ENCODE assay signal across 22 cellular contexts in the genomic region with DNA sequence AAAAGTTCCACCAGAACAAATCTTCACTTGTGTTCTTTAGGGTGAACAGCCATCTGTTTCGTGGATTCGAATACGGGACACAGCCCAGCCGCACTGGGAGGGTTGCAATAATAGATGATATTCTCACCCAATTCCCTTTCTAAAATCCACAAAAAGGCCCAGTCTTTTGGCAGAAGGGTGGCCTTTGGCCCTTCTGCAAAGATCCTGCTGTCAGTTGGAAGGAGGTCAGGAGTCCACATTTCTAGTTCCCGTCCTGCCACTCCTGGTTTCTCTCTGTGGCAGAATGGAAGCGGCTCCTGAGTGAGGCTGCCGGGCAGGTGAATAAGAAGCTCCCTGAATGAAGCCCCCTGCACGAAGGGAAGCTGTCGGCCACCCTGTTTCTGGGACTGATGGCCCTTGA. TPM values are rescaled to one million over a fixed set of nuclear protein-coding genes. Genes with fewer than 3 reads are reported as not detected.
DNase-seq lines count a peak whose midpoint lies in the region; ATAC-seq and TF ChIP-seq lines count a peak whose summit lies in the region.
"Had no signal": no experiment of that assay in that cellular context is flagged by ENCODE, and none has a peak within 500 bp of the region (broad histone marks: within the 10 kb centered on the region; RNA-seq: fewer than 3 reads in every experiment).

No MANE protein-coding gene starts in this region.

- H3K9me3 Mint-ChIP-seq in nephron progenitor cell = peaks cover 8% of the 10 kb centered on the region
- H3K9me3 Mint-ChIP-seq in GM23338 = peaks cover 8% of the 10 kb centered on the region; the same call in 2 of the 3 replicates

- H3K4me1 Mint-ChIP-seq in nephron progenitor cell (peaks cover 33% of the 10 kb centered on the region), GM23338 (peaks cover 9% of the 10 kb centered on the region; the same call in 2 of the 3 replicates)

- H3K27ac ChIP-seq in GM23338 (ENCODE audit: low read depth) (no peak overlapping the region), MM.1S (ENCODE audit: low read length) (no peak overlapping the region)
- H3K27ac ChIP-seq: HL-60 had no signal

- no peaks in the 10 kb centered on the region for H3K9me3 ChIP-seq in MM.1S (replicated peaks; ENCODE audit: insufficient read depth, low read length)
- H3K9me3 ChIP-seq: HAP-1, Peyer's patch had no signal

- H3K9ac ChIP-seq in MM.1S (ENCODE audit: low read length) = no peak overlapping the region

- H3K4me3 ChIP-seq in GM23338 (no peak overlapping the region), MM.1S (ENCODE audit: low read length) (no peak overlapping the region)
- H3K4me3 ChIP-seq: HAP-1, Peyer's patch had no signal

- H3K9me2 ChIP-seq in GM23338 (ENCODE audit: insufficient read depth) (no peaks in the 10 kb centered on the region), MM.1S (replicated peaks; ENCODE audit: insufficient read depth, low read length) (no peaks in the 10 kb centered on the region)

- H3K4me1 ChIP-seq in GM23338 (ENCODE audit: insufficient read depth) (peaks cover 4% of the 10 kb centered on the region; the same call in 1 of the 2 replicates), MM.1S (ENCODE audit: low read length) (no peaks in the 10 kb centered on the region)
- H3K4me1 ChIP-seq: HAP-1 had no signal

- no peak overlapping the region for H3K4me2 ChIP-seq in GM23338
- no peak overlapping the region for H3K4me2 ChIP-seq in MM.1S (ENCODE audit: low read depth, low read length)

- H2AFZ ChIP-seq in GM23338 = no peak overlapping the region
- H2AFZ ChIP-seq in MM.1S (ENCODE audit: low read length) = no peak overlapping the region

- H3K79me2 ChIP-seq in GM23338 (replicated peaks; ENCODE audit: insufficient read depth) = no peaks in the 10 kb centered on the region
- H3K79me2 ChIP-seq in MM.1S (ENCODE audit: low read length) = no peaks in the 10 kb centered on the region

- H3K4me3 Mint-ChIP-seq in nephron progenitor cell (no peak overlapping the region), GM23338 (no peak overlapping the region)

- H3K36me3 ChIP-seq in GM23338 (ENCODE audit: insufficient read depth) = no peaks in the 10 kb centered on the region
- H3K36me3 ChIP-seq in MM.1S (replicated peaks; ENCODE audit: insufficient read depth, low read length) = no peaks in the 10 kb centered on the region
- H3K36me3 ChIP-seq: HAP-1, Peyer's patch had no signal

- H3K27ac Mint-ChIP-seq in nephron progenitor cell = peak overlapping the region; percentile 32
- H3K27ac Mint-ChIP-seq in GM23338 = no peak overlapping the region

- TF ChIP-seq CTCF in nephron progenitor cell (IDR thresholded peaks at IDR 0.05) = no peak
- TF ChIP-seq CTCF in GM23338 (conservative IDR thresholded peaks at IDR 0.05; ENCODE audit: low read depth in 2 of 2) = no peak
- no peak for TF ChIP-seq CTCF in MM.1S (IDR thresholded peaks at IDR 0.05; ENCODE audit: low read length)

- H4K20me1 ChIP-seq in GM23338 (replicated peaks; ENCODE audit: insufficient read depth) = no peaks in the 10 kb centered on the region
- no peaks in the 10 kb centered on the region for H4K20me1 ChIP-seq in MM.1S (ENCODE audit: insufficient read depth, low read length)

- H3F3A ChIP-seq in GM23338 (replicated peaks; ENCODE audit: low read depth) = no peaks in the 10 kb centered on the region
- H3F3A ChIP-seq in MM.1S (ENCODE audit: insufficient read depth, low read length) = no peaks in the 10 kb centered on the region

- intact Hi-C loops in Right ventricle myocardium superior (cut with DNase I) = no loop called here
- intact Hi-C loops in left cardiac atrium (cut with DNase I) = no loop called here
- intact Hi-C loops in left colon (cut with DNase I, micrococcal nuclease) = no loop called here

- ATAC-seq in Right ventricle myocardium superior (ENCODE audit: poor library complexity) = no peak
- ATAC-seq in left cardiac atrium = no peak
- peak; percentile 66 for ATAC-seq in left colon
- ATAC-seq in GM23338 = no peak
- no peak for ATAC-seq in GM18870 (IDR thresholded peaks at IDR 0.05; ENCODE audit: unreplicated experiment)

- H3K27me3 ChIP-seq in GM23338 (ENCODE audit: insufficient read depth) (no peaks in the 10 kb centered on the region), MM.1S (replicated peaks; ENCODE audit: insufficient read depth, low read length) (peaks cover 99% of the 10 kb centered on the region)
- H3K27me3 ChIP-seq: Peyer's patch had no signal

- H3K27me3 Mint-ChIP-seq in nephron progenitor cell (ENCODE audit: low read depth, poor library complexity) (peaks cover 19% of the 10 kb centered on the region), GM23338 (ENCODE audit: insufficient read depth, low read depth, poor library complexity) (peaks cover 21% of the 10 kb centered on the region)

- DNase-seq in Right ventricle myocardium superior (peak; percentile 45), left cardiac atrium (no peak), left colon (no peak), nephron progenitor cell (no peak), GM23338 (ENCODE audit: low spot score) (no peak), MM.1S (no peak), cerebellar cortex (ENCODE audit: low spot score) (no peak)
- DNase-seq: 8988T; DMS 273 treated with DMSO at 0.1 percent for 48 hours; NCI-H1092 treated with DMSO at 0.1 percent for 48 hours; NCI-H146; NCI-H2029 treated with DMSO at 0.1 percent for 48 hours; NCI-H2171; NCI-H446 treated with DMSO at 0.1 percent for 48 hours; NK-92 treated with Interleukin-12 subunit alpha and Interleukin-12 subunit beta, amount 100 ng/mL, for 24 hours had no signal

- no peaks in the 10 kb centered on the region for H3K36me3 Mint-ChIP-seq in nephron progenitor cell (ENCODE audit: low read depth)
- peaks cover 4% of the 10 kb centered on the region; the same call in 1 of the 3 replicates for H3K36me3 Mint-ChIP-seq in GM23338 (ENCODE audit: low read depth)

TF ChIP-seq in GM23338, 12 proteins besides CTCF, POLR2A, EP300 and RAD21 (continues in another document):
- TF ChIP-seq NANOG (IDR thresholded peaks at IDR 0.05; ENCODE audit: borderline replicate concordance) (no peak), CREB1 (CRISPR knock-in tag; IDR thresholded peaks at IDR 0.05; ENCODE audit: low read depth) (no peak), EZH2 (IDR thresholded peaks at IDR 0.05; ENCODE audit: low read depth, unreplicated experiment) (no peak)
- TF ChIP-seq, protein P1, sequence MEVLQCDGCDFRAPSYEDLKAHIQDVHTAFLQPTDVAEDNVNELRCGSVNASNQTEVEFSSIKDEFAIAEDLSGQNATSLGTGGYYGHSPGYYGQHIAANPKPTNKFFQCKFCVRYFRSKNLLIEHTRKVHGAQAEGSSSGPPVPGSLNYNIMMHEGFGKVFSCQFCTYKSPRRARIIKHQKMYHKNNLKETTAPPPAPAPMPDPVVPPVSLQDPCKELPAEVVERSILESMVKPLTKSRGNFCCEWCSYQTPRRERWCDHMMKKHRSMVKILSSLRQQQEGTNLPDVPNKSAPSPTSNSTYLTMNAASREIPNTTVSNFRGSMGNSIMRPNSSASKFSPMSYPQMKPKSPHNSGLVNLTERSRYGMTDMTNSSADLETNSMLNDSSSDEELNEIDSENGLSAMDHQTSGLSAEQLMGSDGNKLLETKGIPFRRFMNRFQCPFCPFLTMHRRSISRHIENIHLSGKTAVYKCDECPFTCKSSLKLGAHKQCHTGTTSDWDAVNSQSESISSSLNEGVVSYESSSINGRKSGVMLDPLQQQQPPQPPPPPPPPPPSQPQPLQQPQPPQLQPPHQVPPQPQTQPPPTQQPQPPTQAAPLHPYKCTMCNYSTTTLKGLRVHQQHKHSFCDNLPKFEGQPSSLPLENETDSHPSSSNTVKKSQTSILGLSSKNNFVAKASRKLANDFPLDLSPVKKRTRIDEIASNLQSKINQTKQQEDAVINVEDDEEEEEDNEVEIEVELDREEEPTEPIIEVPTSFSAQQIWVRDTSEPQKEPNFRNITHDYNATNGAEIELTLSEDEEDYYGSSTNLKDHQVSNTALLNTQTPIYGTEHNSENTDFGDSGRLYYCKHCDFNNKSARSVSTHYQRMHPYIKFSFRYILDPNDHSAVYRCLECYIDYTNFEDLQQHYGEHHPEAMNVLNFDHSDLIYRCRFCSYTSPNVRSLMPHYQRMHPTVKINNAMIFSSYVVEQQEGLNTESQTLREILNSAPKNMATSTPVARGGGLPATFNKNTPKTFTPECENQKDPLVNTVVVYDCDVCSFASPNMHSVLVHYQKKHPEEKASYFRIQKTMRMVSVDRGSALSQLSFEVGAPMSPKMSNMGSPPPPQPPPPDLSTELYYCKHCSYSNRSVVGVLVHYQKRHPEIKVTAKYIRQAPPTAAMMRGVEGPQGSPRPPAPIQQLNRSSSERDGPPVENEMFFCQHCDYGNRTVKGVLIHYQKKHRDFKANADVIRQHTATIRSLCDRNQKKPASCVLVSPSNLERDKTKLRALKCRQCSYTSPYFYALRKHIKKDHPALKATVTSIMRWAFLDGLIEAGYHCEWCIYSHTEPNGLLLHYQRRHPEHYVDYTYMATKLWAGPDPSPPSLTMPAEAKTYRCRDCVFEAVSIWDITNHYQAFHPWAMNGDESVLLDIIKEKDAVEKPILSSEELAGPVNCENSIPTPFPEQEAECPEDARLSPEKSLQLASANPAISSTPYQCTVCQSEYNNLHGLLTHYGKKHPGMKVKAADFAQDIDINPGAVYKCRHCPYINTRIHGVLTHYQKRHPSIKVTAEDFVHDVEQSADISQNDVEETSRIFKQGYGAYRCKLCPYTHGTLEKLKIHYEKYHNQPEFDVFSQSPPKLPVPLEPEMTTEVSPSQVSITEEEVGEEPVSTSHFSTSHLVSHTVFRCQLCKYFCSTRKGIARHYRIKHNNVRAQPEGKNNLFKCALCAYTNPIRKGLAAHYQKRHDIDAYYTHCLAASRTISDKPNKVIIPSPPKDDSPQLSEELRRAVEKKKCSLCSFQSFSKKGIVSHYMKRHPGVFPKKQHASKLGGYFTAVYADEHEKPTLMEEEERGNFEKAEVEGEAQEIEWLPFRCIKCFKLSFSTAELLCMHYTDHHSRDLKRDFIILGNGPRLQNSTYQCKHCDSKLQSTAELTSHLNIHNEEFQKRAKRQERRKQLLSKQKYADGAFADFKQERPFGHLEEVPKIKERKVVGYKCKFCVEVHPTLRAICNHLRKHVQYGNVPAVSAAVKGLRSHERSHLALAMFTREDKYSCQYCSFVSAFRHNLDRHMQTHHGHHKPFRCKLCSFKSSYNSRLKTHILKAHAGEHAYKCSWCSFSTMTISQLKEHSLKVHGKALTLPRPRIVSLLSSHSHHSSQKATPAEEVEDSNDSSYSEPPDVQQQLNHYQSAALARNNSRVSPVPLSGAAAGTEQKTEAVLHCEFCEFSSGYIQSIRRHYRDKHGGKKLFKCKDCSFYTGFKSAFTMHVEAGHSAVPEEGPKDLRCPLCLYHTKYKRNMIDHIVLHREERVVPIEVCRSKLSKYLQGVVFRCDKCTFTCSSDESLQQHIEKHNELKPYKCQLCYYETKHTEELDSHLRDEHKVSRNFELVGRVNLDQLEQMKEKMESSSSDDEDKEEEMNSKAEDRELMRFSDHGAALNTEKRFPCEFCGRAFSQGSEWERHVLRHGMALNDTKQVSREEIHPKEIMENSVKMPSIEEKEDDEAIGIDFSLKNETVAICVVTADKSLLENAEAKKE (CRISPR knock-in tag; IDR thresholded peaks at IDR 0.05) = no peak

RNA-seq across cellular contexts. Expression of a gene that starts 11.2 kb away (rescaled TPM):
- 0.22 TPM for total RNA-seq in Right ventricle myocardium superior
- under 1 TPM in 1 of 2 donors, not detected in 1; 0.06 TPM for total RNA-seq in left cardiac atrium
- not detected for total RNA-seq in left colon
- total RNA-seq in GM23338 (2014; rRNA removed; shearing (Covaris generic)) = not detected in 2 replicates
- polyA plus RNA-seq in GM23338 (2016; fragmentation: Nextera tagmentation; extraction: Ambion mirVana) = not detected in 2 replicates
- total RNA-seq: HT1080, LHCN-M2, Peyer's patch had no signal
- polyA plus RNA-seq: AG04450 had no signal
